In the genomic region with DNA sequence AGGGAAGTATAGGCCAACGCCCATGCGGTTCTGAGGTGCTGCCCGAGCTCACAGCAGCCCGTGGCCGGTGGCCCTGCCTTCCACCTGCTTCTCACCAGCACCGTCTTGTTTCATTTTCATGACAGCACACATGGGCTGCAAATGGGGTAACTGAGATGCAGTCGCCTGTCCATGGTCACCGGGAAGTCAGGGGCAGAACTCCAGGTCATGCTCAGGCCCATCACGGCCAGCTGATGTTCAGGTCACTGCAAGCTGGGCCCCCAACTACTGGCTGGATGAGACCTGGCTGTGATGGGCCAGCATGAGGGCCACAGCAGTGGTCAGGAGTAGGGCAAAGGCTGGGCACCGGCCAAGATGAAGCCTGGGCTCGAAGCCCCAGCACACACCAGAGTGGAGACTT, we compare ENCODE assay signal across 22 cellular contexts. TPM values are rescaled to one million over a fixed set of nuclear protein-coding genes. Genes with fewer than 3 reads are reported as not detected.
"Had no signal": no experiment of that assay in that cellular context is flagged by ENCODE, and none has a peak within 500 bp of the region (broad histone marks: within the 10 kb centered on the region; RNA-seq: fewer than 3 reads in every experiment).

No MANE protein-coding gene starts in this region.

RNA-seq across cellular contexts. Expression of gene POTEH, which starts 51.9 kb away (rescaled TPM):
- total RNA-seq: activated CD4-positive, alpha-beta memory T cell treated with anti-CD3 and anti-CD28 coated beads for 36 hours; activated CD4-positive, alpha-beta T cell treated with anti-CD3 and anti-CD28 coated beads for 36 hours; activated CD4-positive, alpha-beta T cell treated with anti-CD3 and anti-CD28 coated beads, Interleukin-2, amount 10 ng/mL, durations not matched to agents 24 days and 14 days; activated CD8-positive, alpha-beta memory T cell treated with anti-CD3 and anti-CD28 coated beads for 36 hours; activated CD8-positive, alpha-beta memory T cell treated with anti-CD3 and anti-CD28 coated beads, Interleukin-2, amount 10 ng/mL, durations not matched to agents 7 days and 5 days; activated CD8-positive, alpha-beta T cell treated with anti-CD3 and anti-CD28 coated beads, Interleukin-2, amount 10 ng/mL, durations not matched to agents 7 days and 5 days; activated naive CD4-positive, alpha-beta T cell treated with anti-CD3 and anti-CD28 coated beads for 36 hours; activated naive CD8-positive, alpha-beta T cell treated with anti-CD3 and anti-CD28 coated beads for 36 hours; activated T-helper 1 cell treated with anti-CD3 and anti-CD28 coated beads, Interleukin-12 subunit alpha, Interleukin-12 subunit beta, Interleukin-2, Interleukin-4 antibody, amounts not matched to agents 30 ng/mL and 10 ng/mL and 1 ng/mL, durations not matched to agents 14 hours and 24 hours and 36 hours; activated T-helper 2 cell treated with anti-CD3 and anti-CD28 coated beads, Interferon-gamma antibody, Interleukin-2, Interleukin-4, amounts not matched to agents 10 μg/mL and 5 μg/mL and 100 μg/mL, durations not matched to agents 14 hours and 24 hours and 36 hours; ascending aorta; breast epithelium; cardiac muscle cell; colonic mucosa; dermis microvascular lymphatic vessel endothelial cell; endodermal cell; epithelial cell of proximal tubule; esophagus squamous epithelium; fibroblast of lung; fibroblast of villous mesenchyme; frontal cortex; T-helper 1 cell treated with Interleukin-12 subunit alpha and Interleukin-12 subunit beta and Interleukin-4 antibody, amounts not matched to agents 30 ng/mL and 1 ng/mL, for 36 hours had no signal
